In genomic region chr2:9330639-9331270, GRCh38 we compare ENCODE assay signal across 19 cellular contexts.
DNase-seq lines count a peak whose midpoint lies in the region; ATAC-seq and TF ChIP-seq lines count a peak whose summit lies in the region.
"Had no signal": no experiment of that assay in that cellular context is flagged by ENCODE, and none has a peak within 500 bp of the region (broad histone marks: within the 10 kb centered on the region; RNA-seq: fewer than 3 reads in every experiment).

No MANE protein-coding gene starts in this region.

- H3K27me3 ChIP-seq in heart right ventricle (no peaks in the 10 kb centered on the region), lung (ENCODE audit: control insufficient read depth, insufficient read depth) (no peaks in the 10 kb centered on the region), upper lobe of right lung (no peaks in the 10 kb centered on the region)
- H3K27me3 ChIP-seq: ovary had no signal

- peaks cover 0 to 66% (median 35%) of the 10 kb centered on the region in 9 donors for H3K4me1 ChIP-seq in heart right ventricle
- peaks cover 0 to 7% of the 10 kb centered on the region in 2 donors for H3K4me1 ChIP-seq in lung (ENCODE audit: control insufficient read depth in 2 of 2, insufficient read depth in 2 of 2, low read length in 2 of 2)
- H3K4me1 ChIP-seq in upper lobe of right lung, result peaks cover 22% of the 10 kb centered on the region
- H3K4me1 ChIP-seq: HAP-1 had no signal

- WGBS in heart right ventricle, 2 donors, result 69 to 70% methylated on average over 19 of the region's 19 CpGs
- WGBS in lung, 2 donors, result 50 to 58% methylated on average over 19 of the region's 19 CpGs

- peak in 5 of 8 donors; percentile 16 to 55 (median 29) for ATAC-seq in heart right ventricle
- ATAC-seq in Right ventricle myocardium inferior, result no peak
- peak; percentile 9 for ATAC-seq in lung (ENCODE audit: insufficient read depth, low FRiP score)
- peak; percentile 65 for ATAC-seq in upper lobe of right lung
- no peak for ATAC-seq in GM21526 (IDR thresholded peaks at IDR 0.05; ENCODE audit: low FRiP score, unreplicated experiment)
- ATAC-seq: stimulated activated effector memory CD8-positive, alpha-beta T cell treated with anti-CD3 and anti-CD28 coated beads, Interleukin-12 subunit alpha, Interleukin-12 subunit beta, amount 100 ng/mL, for 72 hours had no signal

- H3K9me3 ChIP-seq in heart right ventricle, result no peaks in the 10 kb centered on the region
- H3K9me3 ChIP-seq in lung (ENCODE audit: control insufficient read depth in 2 of 2, insufficient read depth in 1 of 2, low read length in 1 of 2), result no peaks in the 10 kb centered on the region
- H3K9me3 ChIP-seq in upper lobe of right lung, result no peaks in the 10 kb centered on the region
- H3K9me3 ChIP-seq: HAP-1, ovary had no signal

- H3K27ac ChIP-seq in heart right ventricle (peak overlapping the region in 5 of 10 donors; percentile 18 to 49 (median 48)), VCaP (peak overlapping the region; percentile 94; the same call in 1 of the 2 replicates), lung (ENCODE audit: low read depth in 1 of 2, low read length in 1 of 2) (peak overlapping the region in 1 of 2 donors; percentile 3), upper lobe of right lung (peak overlapping the region; percentile 19)
- H3K27ac ChIP-seq: ovary had no signal

- intact Hi-C loops in heart right ventricle (cut with DNase I) (loop anchor here in 5 of 10 donors (5.0 to 10.0 kb wide), 2 partner anchors 123 to 186 kb away; partner anchors contain the start of gene ASAP2 (in 5 of the 5)), Right ventricle myocardium inferior (cut with DNase I) (loop anchor here (5.0 kb wide), 1 partner anchor 458 kb away; no protein-coding TSS in a partner anchor), upper lobe of right lung (cut with DNase I) (no loop called here)

- in situ Hi-C loops in GM13976 (cut with MboI; ENCODE audit: low sequenced_read_pairs, unreplicated experiment), result no loop called here

- H3K4me3 ChIP-seq in heart right ventricle (no peak overlapping the region), lung (no peak overlapping the region), upper lobe of right lung (no peak overlapping the region)
- H3K4me3 ChIP-seq: HAP-1, ovary had no signal

- TF ChIP-seq CTCF in heart right ventricle (IDR thresholded peaks at IDR 0.05), result no peak
- no peak for TF ChIP-seq CTCF in VCaP (conservative IDR thresholded peaks at IDR 0.05)
- TF ChIP-seq CTCF in lung (IDR thresholded peaks at IDR 0.05; ENCODE audit: control extremely low read depth, extremely low read depth), result no peak
- TF ChIP-seq CTCF in upper lobe of right lung (IDR thresholded peaks at IDR 0.05), result no peak
- TF ChIP-seq CTCF in GM13976 (IDR thresholded peaks at IDR 0.05; ENCODE audit: borderline replicate concordance, control extremely low read depth, extremely low read depth, insufficient read depth, missing control alignments), result no peak

- peaks cover 0 to 57% (median 0%) of the 10 kb centered on the region in 9 donors for H3K36me3 ChIP-seq in heart right ventricle
- peaks cover 0 to 7% of the 10 kb centered on the region in 2 donors for H3K36me3 ChIP-seq in lung (ENCODE audit: control insufficient read depth in 2 of 2, insufficient read depth in 2 of 2, low read length in 2 of 2)
- H3K36me3 ChIP-seq in upper lobe of right lung, result peaks cover 2% of the 10 kb centered on the region
- H3K36me3 ChIP-seq: ovary had no signal

- no peak for DNase-seq in heart right ventricle
- no peak for DNase-seq in Right ventricle myocardium inferior (ENCODE audit: missing footprints)
- DNase-seq in lung (ENCODE audit: low spot score), result no peak
- DNase-seq in upper lobe of right lung, result no peak
- DNase-seq in SKM-1 treated with dmso at 0.1 percent for 144 hours (lab: John Stamatoyannopoulos, UW; ENCODE audit: unreplicated experiment), result no peak
- no peak for DNase-seq in GM13976 (ENCODE audit: low spot score)
- DNase-seq: activated CD4-positive, CD25-positive, alpha-beta regulatory T cell; activated effector memory CD4-positive, alpha-beta T cell treated with Interleukin-2 at 50 U/mL for 16 hours; amniotic stem cell; CD4-positive, alpha-beta memory T cell; DMS79 treated with DMSO at 0.1 percent for 48 hours; KG1; left cardiac atrium; NCI-H2171; ovary had no signal

Comparison
In these comparisons a context has a peak if more than half of its experiments do, and no peak if none do; other contexts are left out.
1. ATAC-seq: peak in heart right ventricle (5 of 8), lung (single experiment) and upper lobe of right lung (single experiment); none in Right ventricle myocardium inferior (single experiment) and GM21526 (single experiment).